ENCODE assay signal across 20 cellular contexts in the genomic region with DNA sequence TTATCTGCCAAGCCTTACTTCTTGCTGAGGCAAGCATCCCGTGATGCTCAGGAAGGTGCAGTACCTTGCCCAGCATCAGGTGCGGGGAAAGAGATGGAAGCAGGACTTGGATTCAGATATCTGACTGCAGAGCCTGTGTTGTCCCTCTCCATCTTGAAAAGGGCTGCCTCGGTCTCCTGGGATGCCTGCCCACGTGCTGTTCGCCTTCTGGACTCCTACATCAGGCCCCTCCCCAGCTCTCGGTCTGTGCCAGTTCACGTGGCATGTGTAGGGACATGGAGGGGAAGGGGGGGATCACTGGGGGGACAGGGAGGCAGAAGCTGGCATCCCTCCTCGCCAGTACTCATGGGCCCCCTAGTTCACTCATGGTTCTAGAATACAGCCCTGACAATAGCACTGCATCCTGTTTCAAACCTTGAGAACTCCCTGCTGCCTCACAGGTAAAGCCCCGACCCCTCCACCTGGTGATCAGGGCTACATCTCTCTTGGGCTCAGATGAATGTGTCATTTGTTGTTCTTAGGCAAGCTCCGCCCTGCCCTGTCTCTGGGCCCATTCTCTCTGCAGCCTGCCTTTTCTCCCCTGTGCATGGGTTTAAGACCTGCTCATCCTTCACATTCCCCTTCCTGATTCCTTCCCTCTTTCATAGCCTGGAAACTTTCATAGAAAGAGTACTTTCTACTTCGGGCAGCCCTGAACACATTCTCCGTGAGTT. TPM values are rescaled to one million over a fixed set of nuclear protein-coding genes. Genes with fewer than 3 reads are reported as not detected.
A peak's percentile ranks its signal among the peaks of the same experiment; 100 is the strongest.
DNase-seq lines count a peak whose midpoint lies in the region; ATAC-seq and TF ChIP-seq lines count a peak whose summit lies in the region.
"Had no signal": no experiment of that assay in that cellular context is flagged by ENCODE, and none has a peak within 500 bp of the region (broad histone marks: within the 10 kb centered on the region; RNA-seq: fewer than 3 reads in every experiment).

No MANE protein-coding gene starts in this region.

- H3K9me3 Mint-ChIP-seq in mesothelial cell of epicardium (no peaks in the 10 kb centered on the region), immature natural killer cell (no peaks in the 10 kb centered on the region)
- H3K9me3 Mint-ChIP-seq: activated CD4-positive, alpha-beta T cell treated with anti-CD3 and anti-CD28 coated beads, Interleukin-2, amount 10 ng/mL, durations not matched to agents 7 days and 5 days; activated naive CD4-positive, alpha-beta T cell treated with anti-CD3 and anti-CD28 coated beads, Interleukin-2, amount 50 U/mL, for 24 hours; effector memory CD8-positive, alpha-beta T cell; memory B cell; neural crest cell had no signal

- no peaks in the 10 kb centered on the region for H3K9me3 ChIP-seq in cardiac muscle cell (ENCODE audit: low read depth)
- H3K9me3 ChIP-seq: right lobe of liver, testis had no signal

- H3K4me3 Mint-ChIP-seq in mesothelial cell of epicardium (no peak overlapping the region), immature natural killer cell (no peak overlapping the region)
- H3K4me3 Mint-ChIP-seq: activated CD4-positive, alpha-beta T cell treated with anti-CD3 and anti-CD28 coated beads, Interleukin-2, amount 10 ng/mL, durations not matched to agents 7 days and 5 days; activated naive CD4-positive, alpha-beta T cell treated with anti-CD3 and anti-CD28 coated beads, Interleukin-2, amount 50 U/mL, for 24 hours; effector memory CD8-positive, alpha-beta T cell; memory B cell; neural crest cell had no signal

- H3K27me3 Mint-ChIP-seq in mesothelial cell of epicardium (ENCODE audit: low read depth) (no peaks in the 10 kb centered on the region), immature natural killer cell (ENCODE audit: low read depth in 3 of 3) (peaks cover 0 to 4% (median under 1%) of the 10 kb centered on the region in 3 donors)
- H3K27me3 Mint-ChIP-seq: activated CD4-positive, alpha-beta T cell treated with anti-CD3 and anti-CD28 coated beads, Interleukin-2, amount 10 ng/mL, durations not matched to agents 7 days and 5 days; activated naive CD4-positive, alpha-beta T cell treated with anti-CD3 and anti-CD28 coated beads, Interleukin-2, amount 50 U/mL, for 24 hours had no signal

- H3K4me3 ChIP-seq in cardiac muscle cell (no peak overlapping the region), dorsolateral prefrontal cortex (no peak overlapping the region)
- H3K4me3 ChIP-seq: right lobe of liver, testis had no signal

- H3K36me3 Mint-ChIP-seq in mesothelial cell of epicardium (peaks cover 13% of the 10 kb centered on the region), immature natural killer cell (peaks cover 0 to 8% (median 0%) of the 10 kb centered on the region in 3 donors)
- H3K36me3 Mint-ChIP-seq: activated naive CD4-positive, alpha-beta T cell treated with anti-CD3 and anti-CD28 coated beads, Interleukin-2, amount 50 U/mL, for 24 hours; memory B cell had no signal

- H3K27ac Mint-ChIP-seq in mesothelial cell of epicardium (peak overlapping the region; percentile 100), immature natural killer cell (peak overlapping the region in 1 of 6 donors; percentile 16)
- H3K27ac Mint-ChIP-seq: activated CD4-positive, alpha-beta T cell treated with anti-CD3 and anti-CD28 coated beads, Interleukin-2, amount 10 ng/mL, durations not matched to agents 7 days and 5 days; activated naive CD4-positive, alpha-beta T cell treated with anti-CD3 and anti-CD28 coated beads, Interleukin-2, amount 50 U/mL, for 24 hours; effector memory CD8-positive, alpha-beta T cell; memory B cell had no signal

- H3K4me1 Mint-ChIP-seq in mesothelial cell of epicardium (peaks cover 93% of the 10 kb centered on the region), immature natural killer cell (no peaks in the 10 kb centered on the region)
- H3K4me1 Mint-ChIP-seq: activated CD4-positive, alpha-beta T cell treated with anti-CD3 and anti-CD28 coated beads, Interleukin-2, amount 10 ng/mL, durations not matched to agents 7 days and 5 days; activated naive CD4-positive, alpha-beta T cell treated with anti-CD3 and anti-CD28 coated beads, Interleukin-2, amount 50 U/mL, for 24 hours; memory B cell had no signal

- H3K27ac ChIP-seq in cardiac muscle cell, result peak overlapping the region; percentile 75
- H3K27ac ChIP-seq in dorsolateral prefrontal cortex, result peak overlapping the region in 32 of 59 donors; percentile 2 to 63 (median 36)
- H3K27ac ChIP-seq: right lobe of liver, testis had no signal

- TF ChIP-seq CTCF in cardiac muscle cell (IDR thresholded peaks at IDR 0.05; ENCODE audit: low read depth, low read length) (no peak), dorsolateral prefrontal cortex (IDR thresholded peaks at IDR 0.05 in 54 of 56, conservative IDR thresholded peaks at IDR 0.05 in 2 of 56; ENCODE audit: low read depth in 1 of 56, partially characterized antibody in 56 of 56) (no peak), mesothelial cell of epicardium (IDR thresholded peaks at IDR 0.05; ENCODE audit: unreplicated experiment) (no peak)

- H3K36me3 ChIP-seq in cardiac muscle cell, result no peaks in the 10 kb centered on the region

- H3K27me3 ChIP-seq in cardiac muscle cell (no peaks in the 10 kb centered on the region), dorsolateral prefrontal cortex (no peaks in the 10 kb centered on the region)
- H3K27me3 ChIP-seq: right lobe of liver, testis had no signal

- ATAC-seq in Right ventricle myocardium superior (ENCODE audit: poor library complexity), result no peak
- no peak for ATAC-seq in GM21619 (IDR thresholded peaks at IDR 0.05; ENCODE audit: unreplicated experiment)
- ATAC-seq: effector memory CD8-positive, alpha-beta T cell had no signal

- H3K4me1 ChIP-seq in cardiac muscle cell (ENCODE audit: low read depth), result peaks cover 46% of the 10 kb centered on the region
- H3K4me1 ChIP-seq: testis had no signal

- DNase-seq in cardiac muscle cell (ENCODE audit: low read depth in 1 of 2, low spot score in 1 of 2) (no peak), Right ventricle myocardium superior (no peak), dorsolateral prefrontal cortex (no peak), mesothelial cell of epicardium (ENCODE audit: low spot score in 2 of 2, unreplicated experiment in 2 of 2) (no peak), NCI-H1694 treated with DMSO at 0.1 percent for 48 hours (lab: John Stamatoyannopoulos, UW) (no peak), immature natural killer cell (no peak), 8988T (no peak)
- DNase-seq: activated CD4-positive, alpha-beta T cell treated with anti-CD3 and anti-CD28 coated beads, Interleukin-2, amount 10 ng/mL, durations not matched to agents 7 days and 5 days; activated T-cell treated with anti-CD3 and anti-CD28 coated beads for 4 hours; effector memory CD8-positive, alpha-beta T cell; NCI-H2081 treated with DMSO at 0.1 percent for 48 hours; NCI-H82; SHP77 treated with DMSO at 0.1 percent for 48 hours; stimulated activated CD4-positive, alpha-beta T cell treated with anti-CD3 and anti-CD28 coated beads, Interleukin-4, amount 100 ng/mL, for 24 hours; testis had no signal

- intact Hi-C loops in Right ventricle myocardium superior (cut with DNase I) (no loop called here), dorsolateral prefrontal cortex (cut with DNase I) (no loop called here)

RNA-seq across cellular contexts. Expression of a gene that starts 38.8 kb away (rescaled TPM):
- total RNA-seq in cardiac muscle cell, result 17.0 and 21.1 TPM in 2 replicates
- 13.0 and 14.1 TPM in 2 replicates for polyA plus RNA-seq in cardiac muscle cell
- total RNA-seq in Right ventricle myocardium superior, result 20.0 TPM
- 10 to 100 TPM; 21.6 to 40.8 (median 32.4) TPM for total RNA-seq in dorsolateral prefrontal cortex
- total RNA-seq in mesothelial cell of epicardium, result 22.1 to 26.0 TPM (median 22.6 TPM) in 3 replicates
- polyA plus RNA-seq in immature natural killer cell, result 10 to 100 TPM in 2 of 3 donors, 1 to 10 TPM in 1; 3.6 to 12.5 (median 10.7) TPM
